In the genomic region with DNA sequence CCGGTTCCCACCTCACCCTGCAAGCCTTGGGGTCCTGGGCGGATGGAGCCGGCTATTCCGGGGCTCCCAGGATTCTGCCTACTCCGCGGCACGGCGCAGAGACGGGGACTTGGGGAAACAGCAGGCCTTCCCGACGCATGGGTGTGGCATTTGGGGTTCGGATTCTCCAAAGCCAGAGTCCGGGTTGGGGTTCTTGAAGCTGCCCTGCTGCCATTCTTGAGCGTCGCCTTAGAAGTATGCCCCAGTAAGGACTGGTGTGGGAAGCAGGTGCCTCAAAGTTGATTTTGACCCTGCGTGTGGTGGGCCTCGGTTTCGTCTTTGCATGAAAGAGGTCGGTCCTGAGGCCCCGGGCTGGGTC, we compare ENCODE assay signal across 8 cellular contexts. TPM values are rescaled to one million over a fixed set of nuclear protein-coding genes. Genes with fewer than 3 reads are reported as not detected.
DNase-seq lines count a peak whose midpoint lies in the region; ATAC-seq and TF ChIP-seq lines count a peak whose summit lies in the region.

No MANE protein-coding gene starts in this region.

- peaks cover 56% of the 10 kb centered on the region for H3K79me2 ChIP-seq in DND-41 (ENCODE audit: insufficient read depth, low read length)
- peaks cover 34% of the 10 kb centered on the region for H3K79me2 ChIP-seq in parathyroid adenoma

- no TSS peak for BruUV-seq in Panc1 (replicated peaks; lab: Mats Ljungman, UMichigan)

- peak overlapping the region; percentile 88 for H3K27ac ChIP-seq in DND-41 (ENCODE audit: low read length)
- peak overlapping the region; percentile 80 for H3K27ac ChIP-seq in Panc1 (ENCODE audit: low read length)
- H3K27ac ChIP-seq in parathyroid adenoma, result peak overlapping the region; percentile 84

- peaks cover 12% of the 10 kb centered on the region for H3K27me3 ChIP-seq in DND-41 (ENCODE audit: insufficient read depth, low read length, poor library complexity)
- H3K27me3 ChIP-seq in Panc1 (ENCODE audit: control insufficient read depth, insufficient read depth, low read length), result peaks cover under 1% of the 10 kb centered on the region; the same call in 1 of the 2 replicates
- H3K27me3 ChIP-seq in parathyroid adenoma (ENCODE audit: control insufficient read depth, insufficient read depth, low read length), result no peaks in the 10 kb centered on the region

- H3K4me2 ChIP-seq in DND-41 (ENCODE audit: insufficient read depth, low read length) (peak overlapping the region; percentile 95), parathyroid adenoma (ENCODE audit: low read length) (peak overlapping the region; percentile 97)

- H3K9ac ChIP-seq in DND-41 (ENCODE audit: low read depth, low read length) (peak overlapping the region; percentile 92), parathyroid adenoma (peak overlapping the region; percentile 50)

- H3K36me3 ChIP-seq in DND-41 (ENCODE audit: insufficient read depth, low read length) (peaks cover 48% of the 10 kb centered on the region), Panc1 (ENCODE audit: control insufficient read depth, insufficient read depth, low read length) (peaks cover 3% of the 10 kb centered on the region; the same call in 1 of the 2 replicates), parathyroid adenoma (ENCODE audit: control insufficient read depth, insufficient read depth, low read length) (no peaks in the 10 kb centered on the region)

- H3K4me3 ChIP-seq in DND-41 (ENCODE audit: low read depth in 1 of 2, low read length in 2 of 2) (peak overlapping the region; percentile 99), Panc1 (ENCODE audit: low read depth in 2 of 2, low read length in 2 of 2) (peak overlapping the region; percentile 87 to 96), epithelial cell of proximal tubule (ENCODE audit: low read depth, low read length) (peak overlapping the region; percentile 63), parathyroid adenoma (ENCODE audit: low read depth, low read length) (peak overlapping the region; percentile 94)

- ATAC-seq in DND-41 (ENCODE audit: insufficient read depth, low read depth) (no peak), Panc1 (no peak), HG02938 (IDR thresholded peaks at IDR 0.05; ENCODE audit: unreplicated experiment) (no peak), HG03280 (IDR thresholded peaks at IDR 0.05; ENCODE audit: unreplicated experiment) (no peak), GM21529 (IDR thresholded peaks at IDR 0.05; ENCODE audit: unreplicated experiment) (no peak)

- POLR2A ChIA-PET in Panc1 (lab: Charles Lee), result interaction anchor here (0.6 kb wide), 1 partner anchor 10 kb away, joined by 14 read pairs; no protein-coding TSS in a partner anchor

- H3K9me3 ChIP-seq in DND-41 (ENCODE audit: insufficient read depth, low read length, severe bottlenecking) (no peaks in the 10 kb centered on the region), Panc1 (ENCODE audit: control insufficient read depth, insufficient read depth, low read depth, low read length) (no peaks in the 10 kb centered on the region), parathyroid adenoma (ENCODE audit: control insufficient read depth, low read length) (no peaks in the 10 kb centered on the region)

- DNase-seq in DND-41, result no peak
- DNase-seq in Panc1 (ENCODE audit: low read depth, low spot score), result no peak
- no peak for DNase-seq in epithelial cell of proximal tubule (ENCODE audit: low read depth)
- no peak for DNase-seq in pons (ENCODE audit: low spot score)

- in situ Hi-C loops in Panc1 (cut with HindIII; ENCODE audit: low pct_unique_long_range_greater_than_20kb, low sequenced_read_pairs), result no loop called here

- intact Hi-C loops in Panc1 (cut with micrococcal nuclease; ENCODE audit: unreplicated experiment), result no loop called here

- H2AFZ ChIP-seq in DND-41 (ENCODE audit: low read depth, low read length) (peak overlapping the region; percentile 89), parathyroid adenoma (peak overlapping the region; percentile 77)

- TF ChIP-seq CTCF in DND-41 (IDR thresholded peaks at IDR 0.05; ENCODE audit: borderline replicate concordance, extremely low read depth, low read length, poor library complexity, severe bottlenecking) (no peak), Panc1 (IDR thresholded peaks at IDR 0.05) (no peak), epithelial cell of proximal tubule (conservative IDR thresholded peaks at IDR 0.05; ENCODE audit: low read depth, low read length) (no peak), parathyroid adenoma (IDR thresholded peaks at IDR 0.05) (no peak)

- peaks cover 55% of the 10 kb centered on the region for H4K20me1 ChIP-seq in DND-41 (ENCODE audit: insufficient read depth, low read length)

- H3K4me1 ChIP-seq in DND-41 (ENCODE audit: insufficient read depth, low read length) (peaks cover 45% of the 10 kb centered on the region), Panc1 (ENCODE audit: control insufficient read depth, insufficient read depth, low read length) (peaks cover 13% of the 10 kb centered on the region), parathyroid adenoma (peaks cover 4% of the 10 kb centered on the region)

- CTCF ChIA-PET in Panc1 (lab: Charles Lee), result interaction anchor here (1.2 kb wide), 1 partner anchor 25 kb away, joined by 3 read pairs; the partner anchor contains the start of gene IBA57

RNA-seq across cellular contexts. Expression of gene GUK1, which starts 0.6 kb away (rescaled TPM):
- 188 TPM for total RNA-seq in Panc1 (2021; ENCODE audit: unreplicated experiment)
- 362 TPM for polyA plus RNA-seq in Panc1 (2012; ENCODE audit: insufficient read length)
- total RNA-seq in epithelial cell of proximal tubule, result 242 and 269 TPM in 2 replicates

RNA-seq across cellular contexts. Expression of gene GJC2, which starts 9.0 kb away (rescaled TPM):
- total RNA-seq in Panc1 (2021; ENCODE audit: unreplicated experiment), result 2.4 TPM
- 4.4 TPM for polyA plus RNA-seq in Panc1 (2012; ENCODE audit: insufficient read length)
- total RNA-seq in epithelial cell of proximal tubule, result 0.14 and 0.69 TPM in 2 replicates

RNA-seq across cellular contexts. Expression of gene IBA57, which starts 24.9 kb away (rescaled TPM):
- 11.3 TPM for total RNA-seq in Panc1 (2021; ENCODE audit: unreplicated experiment)
- 6.3 TPM for polyA plus RNA-seq in Panc1 (2012; ENCODE audit: insufficient read length)
- total RNA-seq in epithelial cell of proximal tubule, result 2.0 and 6.9 TPM in 2 replicates

RNA-seq across cellular contexts. Expression of gene MRPL55, which starts 31.6 kb away (rescaled TPM):
- total RNA-seq in Panc1 (2021; ENCODE audit: unreplicated experiment), result 53.0 TPM
- 128 TPM for polyA plus RNA-seq in Panc1 (2012; ENCODE audit: insufficient read length)
- total RNA-seq in epithelial cell of proximal tubule, result 130 and 142 TPM in 2 replicates

RNA-seq across cellular contexts. Expression of gene C1orf35, which starts 37.6 kb away (rescaled TPM):
- total RNA-seq in Panc1 (2021; ENCODE audit: unreplicated experiment), result 24.9 TPM
- polyA plus RNA-seq in Panc1 (2012; ENCODE audit: insufficient read length), result 28.1 TPM
- 23.8 and 27.6 TPM in 2 replicates for total RNA-seq in epithelial cell of proximal tubule
